ENCODE assay signal across 1 cellular context in genomic region chr11:57705432-57705831, GRCh38.
A peak's percentile ranks its signal among the peaks of the same experiment; 100 is the strongest.
TF ChIP-seq lines count a peak whose summit lies in the region.

No MANE protein-coding gene starts in this region.

TF ChIP-seq in HepG2, 621 proteins besides CTCF, POLR2A, EP300 and RAD21:
- peak; percentile 56; the same call in 1 of the 2 replicates for TF ChIP-seq ZNF362 (CRISPR knock-in tag; IDR thresholded peaks at IDR 0.05; ENCODE audit: borderline replicate concordance)
- TF ChIP-seq CEBPG (CRISPR knock-in tag; IDR thresholded peaks at IDR 0.05), result 0 out of 2 replicates have a peak, but pooled peaks have one; percentile 32
TF ChIP-seq in HepG2: peak in this region for 2; not testable (repeated sequence) for 619.
